24 cellular contexts compared by ENCODE assay signal in the genomic region with DNA sequence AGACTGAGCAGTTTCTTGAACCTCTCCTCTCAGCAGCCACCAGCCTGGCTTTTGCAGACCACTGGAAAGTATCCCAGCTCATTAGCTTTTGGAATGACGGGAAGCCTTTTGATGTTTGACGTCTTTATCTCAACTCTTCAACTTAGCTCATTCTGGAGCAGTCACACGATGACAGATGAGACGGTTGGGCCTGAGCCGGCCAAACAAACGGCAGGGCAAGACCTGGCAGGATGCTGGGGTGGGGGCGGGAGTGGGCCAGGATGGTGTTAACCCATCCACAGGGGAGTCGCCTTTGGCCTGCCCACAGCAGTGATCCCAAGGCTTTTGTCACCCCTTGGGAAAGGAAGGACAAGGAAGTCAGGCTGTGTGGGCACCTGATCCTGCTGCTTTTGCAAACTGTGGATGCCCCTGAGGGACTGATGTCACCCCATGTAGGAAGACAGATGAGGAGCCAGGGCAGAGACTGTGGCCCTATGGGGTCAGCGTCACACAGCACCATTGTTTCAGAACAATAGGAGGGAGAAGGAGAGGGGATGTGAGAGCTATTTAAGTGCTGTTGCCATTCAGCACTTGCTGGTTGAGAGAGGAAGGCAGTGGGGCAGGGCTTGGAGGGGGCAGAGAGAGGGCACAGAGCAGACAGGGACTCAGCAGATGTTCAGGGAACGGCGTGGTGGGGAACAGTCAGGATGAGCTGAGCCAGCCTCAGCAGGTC.
DNase-seq lines count a peak whose midpoint lies in the region; ATAC-seq, FAIRE-seq and TF ChIP-seq lines count a peak whose summit lies in the region.
"Had no signal": no experiment of that assay in that cellular context is flagged by ENCODE, and none has a peak within 500 bp of the region (broad histone marks: within the 10 kb centered on the region; RNA-seq: fewer than 3 reads in every experiment).

No MANE protein-coding gene starts in this region.

- no peaks in the 10 kb centered on the region for H3K79me2 ChIP-seq in HepG2 (ENCODE audit: insufficient read depth, low read length)

- TF ChIP-seq CTCF in liver (IDR thresholded peaks at IDR 0.05; ENCODE audit: low read depth, low read length, missing input control) (no peak), HepG2 (CRISPR knock-in tag; IDR thresholded peaks at IDR 0.05) (no peak), esophagus muscularis mucosa (IDR thresholded peaks at IDR 0.05) (no peak), lung (IDR thresholded peaks at IDR 0.05; ENCODE audit: control extremely low read depth, extremely low read depth) (no peak)

- intact Hi-C loops in HepG2 (cut with micrococcal nuclease; ENCODE audit: unreplicated experiment) = no loop called here
- intact Hi-C loops in esophagus muscularis mucosa (cut with DNase I) = no loop called here

- WGBS in liver = 62% methylated on average over 11 of the region's 11 CpGs
- 12% methylated on average over 9 of the region's 11 CpGs for WGBS in HepG2 (ENCODE audit: low lambda C conversion rate)
- 62% methylated on average over 10 of the region's 11 CpGs for WGBS in esophagus muscularis mucosa
- 48 to 76% methylated on average over 11 of the region's 11 CpGs for WGBS in lung, 2 donors

- H3K27ac ChIP-seq in liver (ENCODE audit: low read depth in 1 of 2, low read length in 2 of 2) = no peak overlapping the region
- no peak overlapping the region for H3K27ac ChIP-seq in HepG2 (ENCODE audit: extremely low read length, insufficient read depth, low read length)
- H3K27ac ChIP-seq in esophagus muscularis mucosa (replicated peaks in 1 of 4) = no peak overlapping the region
- H3K27ac ChIP-seq in lung (ENCODE audit: low read depth in 1 of 2, low read length in 1 of 2) = peak overlapping the region; percentile 21 to 67
- H3K27ac ChIP-seq: PC-9, tibial nerve had no signal

- no peaks in the 10 kb centered on the region for H3K27me3 ChIP-seq in liver (ENCODE audit: control insufficient read depth in 4 of 4, insufficient read depth in 4 of 4, low read length in 3 of 4)
- H3K27me3 ChIP-seq in HepG2 (ENCODE audit: control insufficient read depth in 1 of 2, insufficient read depth in 2 of 2, low read length in 2 of 2) = peaks cover 0 to 17% of the 10 kb centered on the region in 2 experiments; a peak in 2 of 5 replicates
- H3K27me3 ChIP-seq in esophagus muscularis mucosa = no peaks in the 10 kb centered on the region
- no peaks in the 10 kb centered on the region for H3K27me3 ChIP-seq in lung (ENCODE audit: control insufficient read depth, insufficient read depth)
- H3K27me3 ChIP-seq: tibial nerve had no signal

- no peaks in the 10 kb centered on the region for H4K20me1 ChIP-seq in HepG2 (ENCODE audit: insufficient read depth, low read length)

- in situ Hi-C loops in HepG2 (cut with HindIII; ENCODE audit: extremely low pct_ligation_motif_present, low pct_unique_long_range_greater_than_20kb) = no loop called here

- TF ChIP-seq POLR2A in HepG2 (IDR thresholded peaks at IDR 0.05; ENCODE audit: insufficient read depth in 1 of 2, low read depth in 2 of 2, low read length in 2 of 2) = no peak
- TF ChIP-seq POLR2A in esophagus muscularis mucosa (IDR thresholded peaks at IDR 0.05; ENCODE audit: low read depth) = no peak

- no peak for DNase-seq in HepG2 (ENCODE audit: low spot score)
- DNase-seq in esophagus muscularis mucosa (ENCODE audit: extremely low spot score) = peak; percentile 68
- peak; percentile 28 for DNase-seq in lung (ENCODE audit: low spot score)
- no peak for DNase-seq in DMS53 (lab: John Stamatoyannopoulos, UW)
- DNase-seq in activated gamma-delta T cell (lab: John Stamatoyannopoulos, UW) = no peak
- DNase-seq: activated B cell treated with CpG ODN at 0.5 μM for 24 hours; activated naive CD4-positive, alpha-beta T cell treated with anti-CD3 and anti-CD28 coated beads, Interleukin-2, amount 50 U/mL, for 16 hours; amygdala; CD4-positive, alpha-beta memory T cell; GOT3; NCI-H1048; NCI-H1694; NCI-H2171 treated with DMSO at 0.1 percent for 48 hours; NCI-H510A treated with DMSO at 0.1 percent for 48 hours; PC-9; SIG-M5; stimulated activated CD4-positive, alpha-beta T cell treated with anti-CD3 and anti-CD28 coated beads, Interleukin-2, amount 100 ng/mL, for 24 hours had no signal

- no peaks in the 10 kb centered on the region for H3K4me1 ChIP-seq in liver (ENCODE audit: control insufficient read depth in 4 of 4, insufficient read depth in 4 of 4, low read length in 3 of 4)
- H3K4me1 ChIP-seq in HepG2 (ENCODE audit: insufficient read depth, low read length) = no peaks in the 10 kb centered on the region
- peaks cover 29 to 66% (median 46%) of the 10 kb centered on the region in 4 donors for H3K4me1 ChIP-seq in esophagus muscularis mucosa
- peaks cover 5 to 9% of the 10 kb centered on the region in 2 donors for H3K4me1 ChIP-seq in lung (ENCODE audit: control insufficient read depth in 2 of 2, insufficient read depth in 2 of 2, low read length in 2 of 2)

- TF ChIP-seq RAD21 in liver (IDR thresholded peaks at IDR 0.05) (no peak), HepG2 (CRISPR knock-in tag; IDR thresholded peaks at IDR 0.05) (no peak)

- POLR2A ChIA-PET in HepG2 (lab: Yijun Ruan, JAX) = no interaction called here

- H3K9ac ChIP-seq in liver (ENCODE audit: low read depth in 1 of 2, low read length in 2 of 2) (no peak overlapping the region), HepG2 (ENCODE audit: insufficient read depth, low read depth, low read length) (no peak overlapping the region)

- H3K36me3 ChIP-seq in liver (ENCODE audit: control insufficient read depth in 4 of 4, insufficient read depth in 3 of 4, low read depth in 1 of 4, low read length in 3 of 4) (peaks cover 0 to 2% (median 0%) of the 10 kb centered on the region in 4 donors), HepG2 (replicated peaks in 1 of 2; ENCODE audit: control insufficient read depth in 1 of 2, insufficient read depth in 2 of 2, low read length in 2 of 2) (no peaks in the 10 kb centered on the region), esophagus muscularis mucosa (peaks cover 0 to 40% (median 25%) of the 10 kb centered on the region in 4 donors), lung (ENCODE audit: control insufficient read depth in 2 of 2, insufficient read depth in 2 of 2, low read length in 2 of 2) (peaks cover 4 to 7% of the 10 kb centered on the region in 2 donors)

- TF ChIP-seq EP300 in HepG2 (IDR thresholded peaks at IDR 0.05; ENCODE audit: low read depth in 2 of 2, low read length in 2 of 2) = no peak
- TF ChIP-seq EP300 in HepG2 (CRISPR knock-in tag; IDR thresholded peaks at IDR 0.05; ENCODE audit: borderline replicate concordance) = no peak
- TF ChIP-seq EP300 in esophagus muscularis mucosa (IDR thresholded peaks at IDR 0.05) = no peak

- CTCF ChIA-PET in HepG2 (lab: Yijun Ruan, JAX; ENCODE audit: low intra/inter-chr PET ratio, low total read pairs) = no interaction called here

- no peak for FAIRE-seq in HepG2 (lab: Jason Lieb, UNC)
- FAIRE-seq: bronchial epithelial cell, islet of Langerhans had no signal

- H3K4me3 ChIP-seq in liver (ENCODE audit: low read depth in 1 of 3, low read length in 3 of 3) = no peak overlapping the region
- no peak overlapping the region for H3K4me3 ChIP-seq in HepG2 (replicated peaks in 1 of 3; ENCODE audit: insufficient read depth in 1 of 3, low read depth in 2 of 3, low read length in 3 of 3)
- H3K4me3 ChIP-seq in esophagus muscularis mucosa = no peak overlapping the region
- H3K4me3 ChIP-seq in lung = no peak overlapping the region
- H3K4me3 ChIP-seq: PC-9, smooth muscle cell, tibial nerve had no signal

- ATAC-seq in HepG2 = no peak
- no peak for ATAC-seq in lung (ENCODE audit: insufficient read depth, low FRiP score)
- no peak for ATAC-seq in HG03342 (IDR thresholded peaks at IDR 0.05; ENCODE audit: unreplicated experiment)
- no peak for ATAC-seq in HG03457 (IDR thresholded peaks at IDR 0.05; ENCODE audit: unreplicated experiment)

- no TSS peak for BruUV-seq in HepG2 (replicated peaks; lab: Mats Ljungman, UMichigan)

- no peak overlapping the region for H3K4me2 ChIP-seq in HepG2 (ENCODE audit: low read depth, low read length)
- H3K4me2 ChIP-seq: PC-9, smooth muscle cell had no signal

- no peaks in the 10 kb centered on the region for H3K9me3 ChIP-seq in liver (ENCODE audit: control insufficient read depth in 4 of 4, low read length in 3 of 4)
- H3K9me3 ChIP-seq in HepG2 (ENCODE audit: low read length) = no peaks in the 10 kb centered on the region
- H3K9me3 ChIP-seq in esophagus muscularis mucosa = no peaks in the 10 kb centered on the region
- H3K9me3 ChIP-seq in lung (ENCODE audit: control insufficient read depth in 2 of 2, insufficient read depth in 1 of 2, low read length in 1 of 2) = no peaks in the 10 kb centered on the region
- H3K9me3 ChIP-seq: tibial nerve had no signal

- H2AFZ ChIP-seq in HepG2 (ENCODE audit: low read length) = no peak overlapping the region
- H2AFZ ChIP-seq: PC-9 had no signal

TF ChIP-seq in liver, 16 proteins besides CTCF, POLR2A, EP300 and RAD21:
- TF ChIP-seq, protein P1, sequence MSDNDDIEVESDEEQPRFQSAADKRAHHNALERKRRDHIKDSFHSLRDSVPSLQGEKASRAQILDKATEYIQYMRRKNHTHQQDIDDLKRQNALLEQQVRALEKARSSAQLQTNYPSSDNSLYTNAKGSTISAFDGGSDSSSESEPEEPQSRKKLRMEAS (IDR thresholded peaks at IDR 0.05) = no peak
- no peak for TF ChIP-seq FOXA2 (IDR thresholded peaks at IDR 0.05)
- TF ChIP-seq JUND (IDR thresholded peaks at IDR 0.05) = no peak
- TF ChIP-seq NR2F2 (IDR thresholded peaks at IDR 0.05) = peak; percentile 80

TF ChIP-seq in HepG2, 621 proteins besides CTCF, POLR2A, EP300 and RAD21 (continues in another document):
- TF ChIP-seq SPEN (CRISPR knock-in tag; IDR thresholded peaks at IDR 0.05; ENCODE audit: low read depth) = no peak
- TF ChIP-seq, protein P2, sequence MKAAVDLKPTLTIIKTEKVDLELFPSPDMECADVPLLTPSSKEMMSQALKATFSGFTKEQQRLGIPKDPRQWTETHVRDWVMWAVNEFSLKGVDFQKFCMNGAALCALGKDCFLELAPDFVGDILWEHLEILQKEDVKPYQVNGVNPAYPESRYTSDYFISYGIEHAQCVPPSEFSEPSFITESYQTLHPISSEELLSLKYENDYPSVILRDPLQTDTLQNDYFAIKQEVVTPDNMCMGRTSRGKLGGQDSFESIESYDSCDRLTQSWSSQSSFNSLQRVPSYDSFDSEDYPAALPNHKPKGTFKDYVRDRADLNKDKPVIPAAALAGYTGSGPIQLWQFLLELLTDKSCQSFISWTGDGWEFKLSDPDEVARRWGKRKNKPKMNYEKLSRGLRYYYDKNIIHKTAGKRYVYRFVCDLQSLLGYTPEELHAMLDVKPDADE (CRISPR knock-in tag; IDR thresholded peaks at IDR 0.05) = no peak

Comparison
In these comparisons a context has a peak if more than half of its experiments do, and no peak if none do; other contexts are left out.
1. H3K27ac ChIP-seq: peak in lung (2 of 2); none in liver (0 of 2), HepG2 (single experiment) and esophagus muscularis mucosa (0 of 4).
2. DNase-seq: peak in esophagus muscularis mucosa (single experiment) and lung (single experiment); none in HepG2 (single experiment), DMS53 (single experiment) and activated gamma-delta T cell (single experiment).